Comparison of ENCODE assay signal across 20 cellular contexts in the genomic region with DNA sequence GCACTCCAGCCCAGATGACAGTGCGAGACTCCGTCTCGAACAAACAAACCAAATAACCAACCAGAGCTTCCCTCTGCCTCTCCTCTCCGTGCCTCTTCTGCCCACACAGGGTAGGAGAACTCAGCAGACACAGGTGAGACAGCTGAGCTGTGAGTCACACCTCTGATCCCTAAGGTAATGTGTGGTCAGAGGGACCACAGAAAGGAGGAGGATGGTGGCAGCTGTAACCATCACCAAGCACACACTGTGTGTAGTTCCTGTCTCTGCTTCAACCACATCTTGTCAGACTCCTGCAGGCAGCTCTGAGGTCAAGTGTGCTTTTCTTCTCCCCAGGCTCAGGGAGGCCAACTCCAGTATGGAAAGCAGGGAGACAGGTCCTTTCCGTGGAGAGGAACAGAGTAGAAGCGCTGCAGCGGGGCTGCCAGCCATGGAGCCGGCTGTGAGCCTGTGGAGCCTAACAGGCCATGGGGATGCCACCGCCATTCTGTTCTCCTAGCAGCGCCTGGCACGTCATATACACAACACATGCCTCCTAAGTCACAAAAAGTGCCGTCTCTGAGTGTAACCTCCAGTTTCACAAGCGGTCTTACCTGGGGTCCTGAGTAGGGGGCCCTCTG. TPM values are rescaled to one million over a fixed set of nuclear protein-coding genes. Genes with fewer than 3 reads are reported as not detected.
DNase-seq lines count a peak whose midpoint lies in the region; ATAC-seq and TF ChIP-seq lines count a peak whose summit lies in the region.
"Had no signal": no experiment of that assay in that cellular context is flagged by ENCODE, and none has a peak within 500 bp of the region (broad histone marks: within the 10 kb centered on the region; RNA-seq: fewer than 3 reads in every experiment).

No MANE protein-coding gene starts in this region.

- H2BK20ac ChIP-seq in H9 (ENCODE audit: low read depth, low read length, poor library complexity, severe bottlenecking), result no peak overlapping the region

- no peak overlapping the region for H3K4me3 Mint-ChIP-seq in activated CD4-positive, alpha-beta memory T cell treated with anti-CD3 and anti-CD28 coated beads for 36 hours
- H3K4me3 Mint-ChIP-seq in WTC11 (no peak overlapping the region), H9 (no peak overlapping the region)
- H3K4me3 Mint-ChIP-seq: stimulated activated naive CD8-positive, alpha-beta T cell treated with anti-CD3 and anti-CD28 coated beads, Interleukin-15, Interleukin-2, amounts not matched to agents 100 ng/mL and 50 ng/mL, for 24 hours had no signal

- no peak overlapping the region for H2AFZ ChIP-seq in H9 (ENCODE audit: low read length)
- H2AFZ ChIP-seq: PC-9 had no signal

- H2BK120ac ChIP-seq in H9 (ENCODE audit: low read depth, low read length, poor library complexity, severe bottlenecking), result no peak overlapping the region

- no peaks in the 10 kb centered on the region for H4K20me1 ChIP-seq in H9 (ENCODE audit: control insufficient read depth, insufficient read depth, insufficient read length)

- DNase-seq in activated gamma-delta T cell treated with Interleukin-2 at 50 U/mL for 16 hours (peak; percentile 36), activated gamma-delta T cell (lab: John Stamatoyannopoulos, UW) (no peak), WTC11 (ENCODE audit: low spot score) (no peak), H9 (no peak)
- DNase-seq in activated CD4-positive, alpha-beta memory T cell treated with anti-CD3 and anti-CD28 coated beads for 36 hours, result peak; percentile 46
- peak; percentile 30 for DNase-seq in central memory CD4-positive, alpha-beta T cell
- peak; percentile 17 to 45 for DNase-seq in stimulated activated CD8-positive, alpha-beta memory T cell treated with anti-CD3 and anti-CD28 coated beads, Interleukin-7, amount 100 ng/mL, for 4 hours (ENCODE audit: low read depth in 2 of 2)
- DNase-seq: DND-41, KG1, mesendoderm, NCI-H1092, NCI-H69, PC-9, spleen, T1000, uterus had no signal

- no peaks in the 10 kb centered on the region for H3K79me1 ChIP-seq in H9 (ENCODE audit: insufficient read depth, low read depth, low read length, poor library complexity, severe bottlenecking)

- H3K18ac ChIP-seq in H9 (ENCODE audit: insufficient read length, low read depth, low read length), result no peak overlapping the region

- H3K36me3 ChIP-seq in gastroesophageal sphincter, result peaks cover 0 to 100% of the 10 kb centered on the region in 2 donors
- H3K36me3 ChIP-seq: breast epithelium, uterus had no signal

- no peak overlapping the region for H2BK15ac ChIP-seq in H9 (ENCODE audit: low read depth, low read length)

- POLR2A ChIA-PET in activated CD4-positive, alpha-beta memory T cell treated with anti-CD3 and anti-CD28 coated beads for 36 hours (lab: Charles Lee), result no interaction called here
- POLR2A ChIA-PET in WTC11 (lab: Charles Lee), result no interaction called here

- no peak overlapping the region for H2BK12ac ChIP-seq in H9 (ENCODE audit: insufficient read length, low read depth, low read length)

- H3K23me2 ChIP-seq in H9 (ENCODE audit: insufficient read length, low read depth, low read length, poor library complexity, severe bottlenecking), result no peaks in the 10 kb centered on the region

- ATAC-seq in WTC11 (no peak), gastroesophageal sphincter (no peak)

- H3K27ac Mint-ChIP-seq in activated CD4-positive, alpha-beta memory T cell treated with anti-CD3 and anti-CD28 coated beads for 36 hours, result no peak overlapping the region
- H3K27ac Mint-ChIP-seq in WTC11 (no peak overlapping the region), H9 (no peak overlapping the region)
- H3K27ac Mint-ChIP-seq: stimulated activated naive CD8-positive, alpha-beta T cell treated with anti-CD3 and anti-CD28 coated beads, Interleukin-15, Interleukin-2, amounts not matched to agents 100 ng/mL and 50 ng/mL, for 24 hours had no signal

- H3K56ac ChIP-seq in H9 (ENCODE audit: insufficient read length, low read depth, low read length), result no peak overlapping the region

- no peak overlapping the region for H3K4ac ChIP-seq in H9 (ENCODE audit: low read depth, low read length)

- no peak overlapping the region for H2BK5ac ChIP-seq in H9 (ENCODE audit: insufficient read length, low read length)

- no peaks in the 10 kb centered on the region for H3K27me3 Mint-ChIP-seq in activated CD4-positive, alpha-beta memory T cell treated with anti-CD3 and anti-CD28 coated beads for 36 hours
- H3K27me3 Mint-ChIP-seq in WTC11 (ENCODE audit: low read depth) (no peaks in the 10 kb centered on the region), H9 (ENCODE audit: low read depth) (no peaks in the 10 kb centered on the region)
- H3K27me3 Mint-ChIP-seq: CD8-positive, alpha-beta memory T cell; stimulated activated naive CD8-positive, alpha-beta T cell treated with anti-CD3 and anti-CD28 coated beads, Interleukin-15, Interleukin-2, amounts not matched to agents 100 ng/mL and 50 ng/mL, for 24 hours had no signal

- no peak overlapping the region for H4K5ac ChIP-seq in H9 (ENCODE audit: insufficient read length, low read depth, low read length)

- H3K4me3 ChIP-seq in gastroesophageal sphincter, result no peak overlapping the region
- H3K4me3 ChIP-seq: breast epithelium, PC-9, spleen, uterus had no signal

- H3K4me1 ChIP-seq in gastroesophageal sphincter, result peaks cover 0 to 19% (median 5%) of the 10 kb centered on the region in 3 donors
- no peaks in the 10 kb centered on the region for H3K4me1 ChIP-seq in H9 (ENCODE audit: insufficient read depth, low read length)

- no peak for TF ChIP-seq POLR2A in gastroesophageal sphincter (IDR thresholded peaks at IDR 0.05)

- peaks cover 9% of the 10 kb centered on the region for H3K36me3 Mint-ChIP-seq in activated CD4-positive, alpha-beta memory T cell treated with anti-CD3 and anti-CD28 coated beads for 36 hours
- H3K36me3 Mint-ChIP-seq in WTC11 (peaks cover 25% of the 10 kb centered on the region), H9 (ENCODE audit: insufficient read depth in 1 of 3, low read depth in 3 of 3) (peaks cover 10 to 68% (median 56%) of the 10 kb centered on the region in 3 experiments; a peak in 6 of 7 replicates)

- TF ChIP-seq EP300 in gastroesophageal sphincter (IDR thresholded peaks at IDR 0.05), result no peak

- H3K9ac ChIP-seq in H9 (ENCODE audit: extremely low read depth, insufficient read length, low read length), result no peak overlapping the region

- no peak overlapping the region for H3K14ac ChIP-seq in H9 (ENCODE audit: insufficient read depth, low read length)

- H3K27me3 ChIP-seq in gastroesophageal sphincter (no peaks in the 10 kb centered on the region), H9 (ENCODE audit: insufficient read depth, low read length) (no peaks in the 10 kb centered on the region)
- H3K27me3 ChIP-seq: breast epithelium, spleen, uterus had no signal

- H3K27ac ChIP-seq in gastroesophageal sphincter (no peak overlapping the region), H9 (ENCODE audit: insufficient read length, low read depth, low read length) (no peak overlapping the region)
- H3K27ac ChIP-seq: breast epithelium, PC-9, spleen, uterus had no signal

- H4K8ac ChIP-seq in H9 (replicated peaks; ENCODE audit: insufficient read length, low read depth, low read length), result no peak overlapping the region

- H3K9me3 Mint-ChIP-seq in activated CD4-positive, alpha-beta memory T cell treated with anti-CD3 and anti-CD28 coated beads for 36 hours, result no peaks in the 10 kb centered on the region
- H3K9me3 Mint-ChIP-seq in WTC11 (no peaks in the 10 kb centered on the region), H9 (no peaks in the 10 kb centered on the region)
- H3K9me3 Mint-ChIP-seq: CD8-positive, alpha-beta memory T cell; stimulated activated naive CD8-positive, alpha-beta T cell treated with anti-CD3 and anti-CD28 coated beads, Interleukin-15, Interleukin-2, amounts not matched to agents 100 ng/mL and 50 ng/mL, for 24 hours had no signal

- no peak overlapping the region for H3T11ph ChIP-seq in H9 (ENCODE audit: low read length)

- intact Hi-C loops in activated CD4-positive, alpha-beta memory T cell treated with anti-CD3 and anti-CD28 coated beads for 36 hours (cut with micrococcal nuclease), result no loop called here

- TF ChIP-seq CTCF in WTC11 (IDR thresholded peaks at IDR 0.05) (no peak), gastroesophageal sphincter (IDR thresholded peaks at IDR 0.05) (no peak), H9 (conservative IDR thresholded peaks at IDR 0.05) (no peak)

- CTCF ChIA-PET in activated CD4-positive, alpha-beta memory T cell treated with anti-CD3 and anti-CD28 coated beads for 36 hours (lab: Charles Lee), result interaction anchor here (0.6 kb wide), 1 partner anchor 566 kb away, joined by 3 read pairs; no protein-coding TSS in a partner anchor
- CTCF ChIA-PET in WTC11 (lab: Charles Lee), result interaction anchor here (1.1 to 1.3 kb wide), 2 partner anchors 17 to 34 kb away, joined by 3 read pairs; a partner anchor contains a TSS

- 86 to 90% methylated on average over 6 to 7 of the region's 13 CpGs for WGBS in gastroesophageal sphincter (ENCODE audit: low coverage in 1 of 2), 2 donors
- WGBS in H9 (ENCODE audit: extremely low coverage, insufficient read length, low lambda C conversion rate), result no CpG with 5 or more reads among the region's 13 CpGs

- H3K9me3 ChIP-seq in gastroesophageal sphincter (no peaks in the 10 kb centered on the region), H9 (ENCODE audit: control insufficient read depth, low read depth, low read length) (no peaks in the 10 kb centered on the region)
- H3K9me3 ChIP-seq: breast epithelium, spleen, uterus had no signal

- H3K23ac ChIP-seq in H9 (ENCODE audit: insufficient read length, low read depth, low read length), result no peak overlapping the region

- no peaks in the 10 kb centered on the region for H3K79me2 ChIP-seq in H9 (ENCODE audit: insufficient read depth, low read length)

- no peak overlapping the region for H2AK5ac ChIP-seq in H9 (ENCODE audit: insufficient read length, low read length)

- H3K4me1 Mint-ChIP-seq in activated CD4-positive, alpha-beta memory T cell treated with anti-CD3 and anti-CD28 coated beads for 36 hours (ENCODE audit: low read depth), result peaks cover 6% of the 10 kb centered on the region
- H3K4me1 Mint-ChIP-seq in WTC11 (no peaks in the 10 kb centered on the region), H9 (no peaks in the 10 kb centered on the region)

- H4K91ac ChIP-seq in H9 (ENCODE audit: insufficient read length, low read depth, low read length), result no peak overlapping the region

- H3K4me2 ChIP-seq in H9 (ENCODE audit: insufficient read depth, insufficient read length, low read length), result no peak overlapping the region
- H3K4me2 ChIP-seq: PC-9 had no signal

RNA-seq across cellular contexts. Expression of a gene that starts 7.1 kb away (rescaled TPM):
- 10 to 100 TPM; 22.2 to 23.6 TPM for total RNA-seq in activated CD4-positive, alpha-beta memory T cell treated with anti-CD3 and anti-CD28 coated beads for 36 hours
- total RNA-seq in WTC11 (2021) (41.8 to 45.8 TPM (median 42.0 TPM) in 3 replicates), gastroesophageal sphincter (10 to 100 TPM; 14.8 to 26.3 (median 21.4) TPM), H9 (2021) (49.4 and 50.0 TPM in 2 replicates)

RNA-seq across cellular contexts. Expression of a gene that starts 33.6 kb away (rescaled TPM):
- total RNA-seq in activated CD4-positive, alpha-beta memory T cell treated with anti-CD3 and anti-CD28 coated beads for 36 hours, result 10 to 100 TPM; 11.7 to 13.3 TPM
- total RNA-seq in WTC11 (2021), result 28.6 to 35.6 TPM (median 31.5 TPM) in 3 replicates
- total RNA-seq in gastroesophageal sphincter, result 10 to 100 TPM; 23.3 to 47.8 (median 27.6) TPM
- total RNA-seq in H9 (2021), result 27.3 and 32.0 TPM in 2 replicates

RNA-seq across cellular contexts. Expression of a gene that starts 33.8 kb away (rescaled TPM):
- total RNA-seq in activated CD4-positive, alpha-beta memory T cell treated with anti-CD3 and anti-CD28 coated beads for 36 hours, result under 1 TPM in 1 of 2 experiments, not detected in 1; 0.31 TPM
- total RNA-seq in WTC11 (2021), result 0.09 to 0.41 TPM (median 0.14 TPM) in 3 replicates
- under 1 TPM; 0.54 to 0.89 (median 0.65) TPM for total RNA-seq in gastroesophageal sphincter
- 0.33 and 0.39 TPM in 2 replicates for total RNA-seq in H9 (2021)

Comparison
In these comparisons a context has a peak if more than half of its experiments do, and no peak if none do; other contexts are left out.
1. DNase-seq: peak in activated gamma-delta T cell treated with Interleukin-2 at 50 U/mL for 16 hours (single experiment), activated CD4-positive, alpha-beta memory T cell treated with anti-CD3 and anti-CD28 coated beads for 36 hours (single experiment), central memory CD4-positive, alpha-beta T cell (single experiment) and stimulated activated CD8-positive, alpha-beta memory T cell treated with anti-CD3 and anti-CD28 coated beads, Interleukin-7, amount 100 ng/mL, for 4 hours (2 of 2); none in activated gamma-delta T cell (single experiment), WTC11 (single experiment) and H9 (single experiment).